In genomic region chr4:155271557-155271956, GRCh38 we compare ENCODE assay signal across 1 cellular context.
TF ChIP-seq lines count a peak whose summit lies in the region.

No MANE protein-coding gene starts in this region.

TF ChIP-seq in GM23338, 12 proteins besides CTCF, POLR2A, EP300 and RAD21 (continued from another document):
- TF ChIP-seq ZNF331 (CRISPR knock-in tag; IDR thresholded peaks at IDR 0.05; ENCODE audit: low read depth) (no peak), NANOG (IDR thresholded peaks at IDR 0.05; ENCODE audit: borderline replicate concordance) (no peak), ZNF114 (CRISPR knock-in tag; IDR thresholded peaks at IDR 0.05) (no peak)
